8 cellular contexts compared by ENCODE assay signal in genomic region chr15:45402955-45403892, GRCh38. TPM values are rescaled to one million over a fixed set of nuclear protein-coding genes. Genes with fewer than 3 reads are reported as not detected.
DNase-seq lines count a peak whose midpoint lies in the region; ATAC-seq and TF ChIP-seq lines count a peak whose summit lies in the region.

No MANE protein-coding gene starts in this region.

- TF ChIP-seq CTCF in GM10266 (IDR thresholded peaks at IDR 0.05; ENCODE audit: control insufficient read depth, insufficient read depth, low read depth, missing control alignments) = no peak
- TF ChIP-seq CTCF in thyroid gland (IDR thresholded peaks at IDR 0.05) = peak in 1 of 6 experiments; percentile 7

- intact Hi-C loops in thyroid gland (cut with DNase I) = no loop called here

- H3K36me3 Mint-ChIP-seq in activated CD8-positive, alpha-beta T cell treated with anti-CD3 and anti-CD28 coated beads, Interleukin-2, amount 10 ng/mL, durations not matched to agents 7 days and 5 days (ENCODE audit: low read depth) = peaks cover 25% of the 10 kb centered on the region
- peaks cover 9 to 13% of the 10 kb centered on the region in 2 donors for H3K36me3 Mint-ChIP-seq in naive B cell

- H3K27me3 ChIP-seq in Karpas-422 (ENCODE audit: low read length) = no peaks in the 10 kb centered on the region
- no peaks in the 10 kb centered on the region for H3K27me3 ChIP-seq in thyroid gland

- H3K27me3 Mint-ChIP-seq in activated CD8-positive, alpha-beta T cell treated with anti-CD3 and anti-CD28 coated beads, Interleukin-2, amount 10 ng/mL, durations not matched to agents 7 days and 5 days (ENCODE audit: low read depth) = no peaks in the 10 kb centered on the region
- H3K27me3 Mint-ChIP-seq in naive B cell = no peaks in the 10 kb centered on the region

- H3K36me3 ChIP-seq in Karpas-422 (ENCODE audit: insufficient read depth, low read length) (peaks cover 26% of the 10 kb centered on the region), thyroid gland (peaks cover 0 to 15% of the 10 kb centered on the region in 2 donors)

- H3K4me3 Mint-ChIP-seq in activated CD8-positive, alpha-beta T cell treated with anti-CD3 and anti-CD28 coated beads, Interleukin-2, amount 10 ng/mL, durations not matched to agents 7 days and 5 days = peak overlapping the region; percentile 97
- peak overlapping the region; percentile 85 to 99 (median 94) for H3K4me3 Mint-ChIP-seq in naive B cell

- peak overlapping the region; percentile 74 for H3K4me3 ChIP-seq in Karpas-422 (ENCODE audit: low read length)
- peak overlapping the region; percentile 65 to 97 (median 90) for H3K4me3 ChIP-seq in thyroid gland (replicated peaks in 1 of 3)

- H3K4me1 ChIP-seq in Karpas-422 (ENCODE audit: low read length) (peaks cover 34% of the 10 kb centered on the region), thyroid gland (peaks cover 14 to 16% of the 10 kb centered on the region in 2 donors)

- TF ChIP-seq POLR2A in erythroblast (IDR thresholded peaks at IDR 0.05; ENCODE audit: low read length) (no peak), thyroid gland (IDR thresholded peaks at IDR 0.05) (no peak)

- DNase-seq in GM10266 (ENCODE audit: extremely low spot score) (peak; percentile 56), H4 (ENCODE audit: low spot score) (peak; percentile 6), Karpas-422 (peak; percentile 72), erythroblast (lab: John Stamatoyannopoulos, UW) (peak; percentile 69 to 81), naive B cell (no peak), thyroid gland (peak; percentile 49 to 60), cerebellar nuclear complex (lab: John Stamatoyannopoulos, UW) (no peak)
- DNase-seq in activated CD8-positive, alpha-beta T cell treated with anti-CD3 and anti-CD28 coated beads, Interleukin-2, amount 10 ng/mL, durations not matched to agents 7 days and 5 days = peak; percentile 42

- 3 to 5% methylated on average over 12 to 29 of the region's 79 CpGs for WGBS in thyroid gland, 2 donors

- no peaks in the 10 kb centered on the region for H3K9me2 ChIP-seq in Karpas-422 (replicated peaks; ENCODE audit: insufficient read depth, low read length)

- H3K27ac Mint-ChIP-seq in activated CD8-positive, alpha-beta T cell treated with anti-CD3 and anti-CD28 coated beads, Interleukin-2, amount 10 ng/mL, durations not matched to agents 7 days and 5 days = peak overlapping the region; percentile 86
- H3K27ac Mint-ChIP-seq in naive B cell = peak overlapping the region; percentile 28 to 90 (median 52)

- no peaks in the 10 kb centered on the region for H3K9me3 ChIP-seq in Karpas-422 (ENCODE audit: low read length)
- no peaks in the 10 kb centered on the region for H3K9me3 ChIP-seq in thyroid gland

- peak overlapping the region; percentile 94 for H3K9ac ChIP-seq in Karpas-422 (ENCODE audit: low read length)

- no peaks in the 10 kb centered on the region for H3K9me3 Mint-ChIP-seq in activated CD8-positive, alpha-beta T cell treated with anti-CD3 and anti-CD28 coated beads, Interleukin-2, amount 10 ng/mL, durations not matched to agents 7 days and 5 days (ENCODE audit: insufficient read depth)
- no peaks in the 10 kb centered on the region for H3K9me3 Mint-ChIP-seq in naive B cell

- peak; percentile 16 for ATAC-seq in activated CD8-positive, alpha-beta T cell treated with anti-CD3 and anti-CD28 coated beads, Interleukin-2, amount 10 ng/mL, durations not matched to agents 7 days and 5 days
- ATAC-seq in naive B cell (ENCODE audit: low read depth in 2 of 2) = peak in 1 of 2 donors; percentile 0

- peaks cover 12% of the 10 kb centered on the region for H4K20me1 ChIP-seq in Karpas-422 (ENCODE audit: insufficient read depth, low read depth, low read length)

- H3K4me1 Mint-ChIP-seq in activated CD8-positive, alpha-beta T cell treated with anti-CD3 and anti-CD28 coated beads, Interleukin-2, amount 10 ng/mL, durations not matched to agents 7 days and 5 days (ENCODE audit: low read depth) = peaks cover 29% of the 10 kb centered on the region
- peaks cover 20 to 33% (median 30%) of the 10 kb centered on the region in 3 donors for H3K4me1 Mint-ChIP-seq in naive B cell

- POLR2A ChIA-PET in activated CD8-positive, alpha-beta T cell treated with anti-CD3 and anti-CD28 coated beads, Interleukin-2, amount 10 ng/mL, durations not matched to agents 7 days and 5 days (lab: Charles Lee) = interaction anchor here (0.7 to 2.2 kb wide), 15 partner anchors 10 to 240 kb away, joined by 3 to 35 read pairs (median 4); partner anchors contain the start of gene BLOC1S6

- H3K4me2 ChIP-seq in Karpas-422 (ENCODE audit: low read depth, low read length, poor library complexity, severe bottlenecking) = peak overlapping the region; percentile 96

- CTCF ChIA-PET in activated CD8-positive, alpha-beta T cell treated with anti-CD3 and anti-CD28 coated beads, Interleukin-2, amount 10 ng/mL, durations not matched to agents 7 days and 5 days (lab: Charles Lee) = interaction anchor here (0.6 to 7.3 kb wide), 19 partner anchors 9 to 285 kb away, joined by 3 to 82 read pairs (median 6); no protein-coding TSS in a partner anchor

- peaks cover 55% of the 10 kb centered on the region for H3K79me2 ChIP-seq in Karpas-422 (ENCODE audit: low read length)

- H2AFZ ChIP-seq in Karpas-422 (ENCODE audit: low read length) = peak overlapping the region; percentile 65; the same call in 1 of the 2 replicates

- H3K27ac ChIP-seq in Karpas-422 (ENCODE audit: low read length) (peak overlapping the region; percentile 70; the same call in 1 of the 2 replicates), thyroid gland (peak overlapping the region; percentile 85 to 90 (median 86))

RNA-seq across cellular contexts. Expression of gene GATM, which starts 24.9 kb away (rescaled TPM):
- total RNA-seq in H4 (2014; rRNA removed; shearing (Covaris generic)) = 0.78 and 1.2 TPM in 2 replicates
- total RNA-seq in Karpas-422 (2014; rRNA removed; shearing (Covaris generic); ENCODE audit: low replicate concordance) = 13.7 and 29.0 TPM in 2 replicates
- total RNA-seq in activated CD8-positive, alpha-beta T cell treated with anti-CD3 and anti-CD28 coated beads, Interleukin-2, amount 10 ng/mL, durations not matched to agents 7 days and 5 days = 1 to 10 TPM; 1.5 to 1.6 TPM
- 10 to 100 TPM in 3 of 6 donors, 1 to 10 TPM in 3; 1.9 to 26.7 (median 12.0) TPM for polyA plus RNA-seq in naive B cell (ENCODE audit: low read depth in 6 of 6)
- 10 to 100 TPM; 20.6 to 62.3 (median 51.0) TPM for total RNA-seq in thyroid gland

Comparison
In these comparisons a context has a peak if more than half of its experiments do, and no peak if none do; other contexts are left out.
1. DNase-seq: peak in GM10266 (single experiment), H4 (single experiment), Karpas-422 (single experiment), activated CD8-positive, alpha-beta T cell treated with anti-CD3 and anti-CD28 coated beads, Interleukin-2, amount 10 ng/mL, durations not matched to agents 7 days and 5 days (single experiment), erythroblast (2 of 2) and thyroid gland (2 of 2); none in naive B cell (single experiment) and cerebellar nuclear complex (0 of 2).